7 cellular contexts compared by ENCODE assay signal in genomic region chr17:1718362-1719165, GRCh38. TPM values are rescaled to one million over a fixed set of nuclear protein-coding genes. Genes with fewer than 3 reads are reported as not detected.
A peak's percentile ranks its signal among the peaks of the same experiment; 100 is the strongest.
DNase-seq lines count a peak whose midpoint lies in the region; ATAC-seq and TF ChIP-seq lines count a peak whose summit lies in the region.
"Had no signal": no experiment of that assay in that cellular context is flagged by ENCODE, and none has a peak within 500 bp of the region (broad histone marks: within the 10 kb centered on the region; RNA-seq: fewer than 3 reads in every experiment).

No MANE protein-coding gene starts in this region.

- H3K27ac ChIP-seq in mammary epithelial cell (ENCODE audit: insufficient read depth, low read depth, low read length) (no peak overlapping the region), left lung (peak overlapping the region; percentile 99 to 100), upper lobe of left lung (peak overlapping the region; percentile 95 to 100 (median 97))

- ATAC-seq in left lung (no peak), upper lobe of left lung (ENCODE audit: low FRiP score in 2 of 2) (no peak)

- no peaks in the 10 kb centered on the region for H3K27me3 Mint-ChIP-seq in MCF 10A (ENCODE audit: insufficient read depth, unreplicated experiment)

- no peak overlapping the region for H3K9ac ChIP-seq in mammary epithelial cell (ENCODE audit: insufficient read depth, low read length)

- H3K4me1 Mint-ChIP-seq in MCF 10A (ENCODE audit: insufficient read depth, unreplicated experiment) = peaks cover 14% of the 10 kb centered on the region

- H3K4me3 Mint-ChIP-seq in MCF 10A (ENCODE audit: unreplicated experiment) = peak overlapping the region; percentile 87

- intact Hi-C loops in MCF 10A (cut with micrococcal nuclease) = loop anchor here (5.0 to 10.0 kb wide), 2 partner anchors 144 to 309 kb away; partner anchors contain the start of gene RTN4RL1
- intact Hi-C loops in mammary epithelial cell (cut with micrococcal nuclease) = loop anchor here (5.0 to 10.0 kb wide), 2 partner anchors 146 to 686 kb away; partner anchors contain the start of gene MNT
- intact Hi-C loops in left lung (cut with DNase I) = no loop called here

- H3K4me3 ChIP-seq in mammary epithelial cell (replicated peaks in 1 of 3; ENCODE audit: insufficient read depth in 1 of 3, low read depth in 2 of 3, low read length in 3 of 3) = no peak overlapping the region
- H3K4me3 ChIP-seq in left lung = peak overlapping the region in 1 of 2 donors; percentile 97
- peak overlapping the region in 1 of 4 donors; percentile 70 for H3K4me3 ChIP-seq in upper lobe of left lung
- no peak overlapping the region for H3K4me3 ChIP-seq in MG63

- peaks cover 28% of the 10 kb centered on the region for H3K4me1 ChIP-seq in mammary epithelial cell (ENCODE audit: insufficient read depth, low read length)
- peaks cover 24 to 65% of the 10 kb centered on the region in 2 donors for H3K4me1 ChIP-seq in left lung
- H3K4me1 ChIP-seq in upper lobe of left lung = peaks cover 35 to 48% (median 44%) of the 10 kb centered on the region in 4 donors

- no peak overlapping the region for H3K4me2 ChIP-seq in mammary epithelial cell (ENCODE audit: insufficient read depth, low read depth, low read length)

- no peaks in the 10 kb centered on the region for H3K9me3 Mint-ChIP-seq in MCF 10A (ENCODE audit: unreplicated experiment)
- H3K9me3 Mint-ChIP-seq: CD4-positive, CD25-positive, alpha-beta regulatory T cell had no signal

- no peak for TF ChIP-seq EP300 in upper lobe of left lung (IDR thresholded peaks at IDR 0.05)

- peaks cover 2% of the 10 kb centered on the region for H4K20me1 ChIP-seq in mammary epithelial cell (ENCODE audit: insufficient read depth, low read length)

- H3K27me3 ChIP-seq in mammary epithelial cell (ENCODE audit: insufficient read depth, low read length) (no peaks in the 10 kb centered on the region), left lung (no peaks in the 10 kb centered on the region), upper lobe of left lung (no peaks in the 10 kb centered on the region), MG63 (no peaks in the 10 kb centered on the region)

- H3K36me3 ChIP-seq in mammary epithelial cell (ENCODE audit: insufficient read depth, low read length) (peaks cover 7% of the 10 kb centered on the region), left lung (peaks cover 0 to 10% of the 10 kb centered on the region in 2 donors), upper lobe of left lung (peaks cover 0 to 8% (median 3%) of the 10 kb centered on the region in 4 donors), MG63 (peaks cover 12% of the 10 kb centered on the region)

- peak overlapping the region; percentile 93 for H3K27ac Mint-ChIP-seq in MCF 10A (ENCODE audit: low read depth, unreplicated experiment)

- no peak overlapping the region for H2AFZ ChIP-seq in mammary epithelial cell (ENCODE audit: low read depth, low read length)

- CTCF ChIA-PET in MCF 10A (lab: Yijun Ruan, JAX) = interaction anchor here (0.6 to 8.9 kb wide), 7 partner anchors 47 to 307 kb away, joined by 3 to 211 read pairs (median 4); no protein-coding TSS in a partner anchor
- CTCF ChIA-PET in mammary epithelial cell (lab: Charles Lee; ENCODE audit: low non-redundant PET) = interaction anchor here (0.6 kb wide), 1 partner anchor 61 kb away, joined by 3 read pairs; no protein-coding TSS in a partner anchor

- H3K9me3 ChIP-seq in mammary epithelial cell (replicated peaks; ENCODE audit: insufficient read depth, low read length) = no peaks in the 10 kb centered on the region
- H3K9me3 ChIP-seq in left lung = no peaks in the 10 kb centered on the region
- no peaks in the 10 kb centered on the region for H3K9me3 ChIP-seq in upper lobe of left lung
- no peaks in the 10 kb centered on the region for H3K9me3 ChIP-seq in MG63

- DNase-seq in MCF 10A (ENCODE audit: unreplicated experiment) = no peak
- DNase-seq in mammary epithelial cell = no peak
- DNase-seq in left lung = no peak
- DNase-seq in upper lobe of left lung = peak; percentile 21 to 68
- DNase-seq in MG63 = no peak
- DNase-seq in NCI-H1436 (lab: John Stamatoyannopoulos, UW) = no peak
- DNase-seq: CD4-positive, CD25-positive, alpha-beta regulatory T cell had no signal

- dilution Hi-C loops in mammary epithelial cell (cut with HindIII; ENCODE audit: low sequenced_read_pairs) = no loop called here

- no peak for TF ChIP-seq POLR2A in upper lobe of left lung (IDR thresholded peaks at IDR 0.05)

- POLR2A ChIA-PET in MCF 10A (lab: Yijun Ruan, JAX) = interaction anchor here (0.6 to 5.6 kb wide), 4 partner anchors 69 to 96 kb away, joined by 4 to 44 read pairs (median 13); no protein-coding TSS in a partner anchor

- peaks cover 5% of the 10 kb centered on the region for H3K36me3 Mint-ChIP-seq in MCF 10A (ENCODE audit: insufficient read depth, unreplicated experiment)
- H3K36me3 Mint-ChIP-seq: CD4-positive, CD25-positive, alpha-beta regulatory T cell had no signal

- in situ Hi-C loops in mammary epithelial cell (cut with MboI; ENCODE audit: low sequenced_read_pairs in 2 of 2) = loop anchor here in 1 of 2 donors (5.0 to 25.0 kb wide), 3 partner anchors 69 to 319 kb away; partner anchors contain the start of genes DPH1, OVCA2 and RTN4RL1

- BruUV-seq in MCF 10A (replicated peaks; lab: Mats Ljungman, UMichigan) = no TSS peak
- no TSS peak for BruUV-seq in mammary epithelial cell (replicated peaks; lab: Mats Ljungman, UMichigan)

- 80% methylated on average over 16 of the region's 19 CpGs for WGBS in mammary epithelial cell (ENCODE audit: low coverage, missing lambda C conversion rate)
- 77 to 79% methylated on average over 18 to 19 of the region's 19 CpGs for WGBS in upper lobe of left lung, 2 donors

- H3K79me2 ChIP-seq in mammary epithelial cell (ENCODE audit: insufficient read depth, low read length) = peaks cover 25% of the 10 kb centered on the region

- no peak for TF ChIP-seq CTCF in MCF 10A (IDR thresholded peaks at IDR 0.05; ENCODE audit: unreplicated experiment)
- TF ChIP-seq CTCF in mammary epithelial cell (conservative IDR thresholded peaks at IDR 0.05 in 1 of 2, IDR thresholded peaks at IDR 0.05 in 1 of 2; ENCODE audit: extremely low read depth in 1 of 2, insufficient read depth in 1 of 2, low read depth in 1 of 2, low read length in 2 of 2) = no peak
- TF ChIP-seq CTCF in left lung (IDR thresholded peaks at IDR 0.05) = no peak
- TF ChIP-seq CTCF in upper lobe of left lung (IDR thresholded peaks at IDR 0.05) = no peak

RNA-seq across cellular contexts. Expression of gene WDR81, which starts 5.9 kb away (rescaled TPM):
- total RNA-seq in MCF 10A (2022) (17.4 and 19.4 TPM in 2 replicates), mammary epithelial cell (10 to 100 TPM; 17.8 to 35.5 TPM), left lung (10 to 100 TPM; 31.8 to 44.2 TPM), upper lobe of left lung (100 to 1,000 TPM in 2 of 6 donors, 10 to 100 TPM in 4; 47.4 to 162 (median 60.8) TPM)
- polyA plus RNA-seq in mammary epithelial cell = 10.2 TPM
- 8.5 TPM for polyA minus RNA-seq in mammary epithelial cell
- total RNA-seq in MG63 (2014; rRNA removed; shearing (Covaris generic); ENCODE audit: low replicate concordance) = 7.2 and 20.3 TPM in 2 replicates

RNA-seq across cellular contexts. Expression of gene TLCD2, which starts 8.4 kb away (rescaled TPM):
- total RNA-seq in MCF 10A (2022) (2.5 and 4.0 TPM in 2 replicates), mammary epithelial cell (1 to 10 TPM; 2.2 to 5.7 TPM), left lung (10 to 100 TPM in 1 of 2 donors, 1 to 10 TPM in 1; 7.3 to 14.4 TPM), upper lobe of left lung (10 to 100 TPM; 11.3 to 24.7 (median 14.9) TPM)
- polyA plus RNA-seq in mammary epithelial cell = 0.87 TPM
- polyA minus RNA-seq in mammary epithelial cell = 4.4 TPM
- 0.37 and 0.59 TPM in 2 replicates for total RNA-seq in MG63 (2014; rRNA removed; shearing (Covaris generic); ENCODE audit: low replicate concordance)

RNA-seq across cellular contexts. Expression of gene SERPINF2, which starts 24.1 kb away (rescaled TPM):
- total RNA-seq in MCF 10A (2022) (0.56 and 0.66 TPM in 2 replicates), mammary epithelial cell (1 to 10 TPM; 5.7 to 7.3 TPM), left lung (10 to 100 TPM in 1 of 2 donors, 1 to 10 TPM in 1; 4.2 to 32.6 TPM), upper lobe of left lung (10 to 100 TPM in 5 of 6 donors, 1 to 10 TPM in 1; 4.6 to 48.2 (median 24.6) TPM)
- polyA plus RNA-seq in mammary epithelial cell = 10.1 TPM
- polyA minus RNA-seq in mammary epithelial cell = 3.7 TPM
- not detected in 2 replicates for total RNA-seq in MG63 (2014; rRNA removed; shearing (Covaris generic); ENCODE audit: low replicate concordance)
- polyA plus RNA-seq: CD4-positive, CD25-positive, alpha-beta regulatory T cell had no signal

RNA-seq across cellular contexts. Expression of gene PRPF8, which starts 33.9 kb away (rescaled TPM):
- 239 and 261 TPM in 2 replicates for total RNA-seq in MCF 10A (2022)
- 100 to 1,000 TPM; 114 to 243 TPM for total RNA-seq in mammary epithelial cell
- polyA plus RNA-seq in mammary epithelial cell = 132 TPM
- polyA minus RNA-seq in mammary epithelial cell = 482 TPM
- 100 to 1,000 TPM; 230 to 268 TPM for total RNA-seq in left lung
- total RNA-seq in upper lobe of left lung = 100 to 1,000 TPM; 173 to 283 (median 220) TPM
- 80.5 and 100 TPM in 2 replicates for total RNA-seq in MG63 (2014; rRNA removed; shearing (Covaris generic); ENCODE audit: low replicate concordance)

RNA-seq across cellular contexts. Expression of gene SERPINF1, which starts 43.3 kb away (rescaled TPM):
- total RNA-seq in MCF 10A (2022) (1.8 TPM in 1 of 2 replicates, not detected in the other), mammary epithelial cell (10 to 100 TPM; 10.8 to 89.5 TPM), left lung (100 to 1,000 TPM; 218 to 224 TPM), upper lobe of left lung (100 to 1,000 TPM in 4 of 6 donors, 10 to 100 TPM in 2; 69.8 to 235 (median 114) TPM)
- polyA plus RNA-seq in mammary epithelial cell = 85.4 TPM
- 77.9 TPM for polyA minus RNA-seq in mammary epithelial cell
- total RNA-seq in MG63 (2014; rRNA removed; shearing (Covaris generic); ENCODE audit: low replicate concordance) = 1.2 and 5.0 TPM in 2 replicates
- total RNA-seq: CD4-positive, CD25-positive, alpha-beta regulatory T cell had no signal

Comparison
In these comparisons a context has a peak if more than half of its experiments do, and no peak if none do; other contexts are left out.
1. DNase-seq: peak in upper lobe of left lung (2 of 2); none in MCF 10A (single experiment), mammary epithelial cell (single experiment), left lung (0 of 2), MG63 (single experiment) and NCI-H1436 (single experiment).
2. intact Hi-C loops: an anchor here in MCF 10A (5.0 to 10.0 kb wide) and mammary epithelial cell (5.0 to 10.0 kb wide); none called in left lung.